28 cellular contexts compared by ENCODE assay signal in genomic region chr5:5531371-5531770, GRCh38.
"Had no signal": no experiment of that assay in that cellular context is flagged by ENCODE, and none has a peak within 500 bp of the region (broad histone marks: within the 10 kb centered on the region; RNA-seq: fewer than 3 reads in every experiment).

No MANE protein-coding gene starts in this region.

- H3K36me3 Mint-ChIP-seq: mesothelial cell of epicardium; natural killer cell; stimulated activated memory B cell treated with anti-CD40 and anti-IgM and Interleukin-4, amounts not matched to agents 10 μg/mL and 1 μg/mL and 100 μg/mL, for 72 hours had no signal

- H3K27ac ChIP-seq: left lung, lower lobe of right lung, pancreas, psoas muscle, right atrium auricular region, right lobe of liver, stomach, thyroid gland, transverse colon, upper lobe of left lung, vagina had no signal

- DNase-seq: hippocampal formation; kidney glomerular epithelial cell; left cardiac atrium; left lung; lower lobe of right lung; mammary epithelial cell; mesenchymal stem cell; naive B cell; natural killer cell; pancreas; psoas muscle; right lobe of liver; stimulated activated CD4-positive, alpha-beta T cell treated with anti-CD3 and anti-CD28 coated beads, Interleukin-1b, Interleukin-23, amount 100 ng/mL, for 48 hours; stimulated activated CD4-positive, alpha-beta T cell treated with anti-CD3 and anti-CD28 coated beads, Interleukin-2, amount 100 ng/mL, for 48 hours; stimulated activated CD4-positive, alpha-beta T cell treated with anti-CD3 and anti-CD28 coated beads, Interleukin-4, amount 100 ng/mL, for 4 hours; stimulated activated CD8-positive, alpha-beta memory T cell treated with anti-CD3 and anti-CD28 coated beads, Interleukin-4, amount 100 ng/mL, for 48 hours; stimulated activated naive CD4-positive, alpha-beta T cell treated with Interleukin-2 at 50 U/mL for 16 hours; stomach; thyroid gland; transverse colon; upper lobe of left lung had no signal

- H3K27me3 ChIP-seq: left lung, pancreas, right atrium auricular region, right lobe of liver, testis, thyroid gland, transverse colon, upper lobe of left lung, vagina had no signal

- H3K4me3 Mint-ChIP-seq: mesothelial cell of epicardium; naive B cell; natural killer cell; neural crest cell; stimulated activated memory B cell treated with anti-CD40 and anti-IgM and Interleukin-4, amounts not matched to agents 10 μg/mL and 1 μg/mL and 100 μg/mL, for 72 hours had no signal

- H3K4me3 ChIP-seq: left lung, lower lobe of right lung, pancreas, psoas muscle, right atrium auricular region, right lobe of liver, smooth muscle cell, stomach, testis, thyroid gland, transverse colon, upper lobe of left lung, vagina had no signal

- H3K36me3 ChIP-seq: left lung, lower lobe of right lung, pancreas, right atrium auricular region, right lobe of liver, stomach, thyroid gland, transverse colon, upper lobe of left lung, vagina had no signal

- H3K4me1 Mint-ChIP-seq: naive B cell had no signal

- H3K4me1 ChIP-seq: left lung, lower lobe of right lung, pancreas, psoas muscle, right atrium auricular region, right lobe of liver, stomach, thyroid gland, transverse colon, upper lobe of left lung, vagina had no signal

- H3K27ac Mint-ChIP-seq: mesothelial cell of epicardium; natural killer cell; stimulated activated memory B cell treated with anti-CD40 and anti-IgM and Interleukin-4, amounts not matched to agents 10 μg/mL and 1 μg/mL and 100 μg/mL, for 72 hours had no signal

- H3K4me2 ChIP-seq: smooth muscle cell had no signal

- ATAC-seq: left cardiac atrium; left lung; lower lobe of right lung; natural killer cell; pancreas; psoas muscle; right lobe of liver; stimulated activated memory B cell treated with anti-CD40 and anti-IgM and Interleukin-4, amounts not matched to agents 10 μg/mL and 1 μg/mL and 100 μg/mL, for 72 hours had no signal
